Comparison of ENCODE assay signal across 23 cellular contexts in genomic region chr5:68053202-68053601, GRCh38.
"Had no signal": no experiment of that assay in that cellular context is flagged by ENCODE, and none has a peak within 500 bp of the region (broad histone marks: within the 10 kb centered on the region; RNA-seq: fewer than 3 reads in every experiment).

No MANE protein-coding gene starts in this region.

- H3K4me1 ChIP-seq: colonic mucosa, left lung had no signal

- H3K36me3 ChIP-seq: brain microvascular endothelial cell, colonic mucosa, left lung, tibial nerve had no signal

- H3K9me3 ChIP-seq: colonic mucosa had no signal

- FAIRE-seq: endometrium, keratinocyte, urothelium cell line had no signal

- H3K27ac ChIP-seq: brain microvascular endothelial cell, colonic mucosa, left lung, tibial nerve had no signal

- H3K27me3 ChIP-seq: brain microvascular endothelial cell, colonic mucosa, left lung, tibial nerve had no signal

- H3K4me3 ChIP-seq: colonic mucosa, left lung, tibial nerve had no signal

- DNase-seq: activated CD4-positive, alpha-beta T cell treated with anti-CD3 and anti-CD28 coated beads, Interleukin-2, amount 10 ng/mL, durations not matched to agents 24 days and 14 days; activated CD8-positive, alpha-beta T cell treated with anti-CD3 and anti-CD28 coated beads for 36 hours; activated naive CD4-positive, alpha-beta T cell treated with Interleukin-2 at 50 U/mL for 16 hours; activated T-cell treated with anti-CD3 and anti-CD28 coated beads, Interleukin-2, amount 50 U/mL, for 1 hour; brain microvascular endothelial cell; colonic mucosa; foreskin melanocyte; glutamatergic neuron; hippocampal formation; left lung; posterior cingulate gyrus; retina; stimulated activated CD4-positive, alpha-beta T cell treated with anti-CD3 and anti-CD28 coated beads, Interleukin-12 subunit alpha, Interleukin-12 subunit beta, amount 100 ng/mL, for 4 hours; stimulated activated CD4-positive, alpha-beta T cell treated with anti-CD3 and anti-CD28 coated beads, Interleukin-1b, Interleukin-23, amount 100 ng/mL, for 48 hours; stimulated activated CD8-positive, alpha-beta memory T cell treated with anti-CD3 and anti-CD28 coated beads, Interleukin-4, amount 100 ng/mL, for 48 hours; stimulated activated naive CD4-positive, alpha-beta T cell treated with Interleukin-2 at 50 U/mL for 16 hours; T-cell had no signal

- ATAC-seq: activated CD8-positive, alpha-beta T cell treated with anti-CD3 and anti-CD28 coated beads for 36 hours; activated T-helper 17 cell treated with anti-CD3 and anti-CD28 coated beads, Interleukin-2, amount 50 U/mL, for 72 hours; esophagus mucosa; left lung; T-cell had no signal
